Comparison of ENCODE assay signal across 18 cellular contexts in genomic region chr2:70014959-70015358, GRCh38. TPM values are rescaled to one million over a fixed set of nuclear protein-coding genes. Genes with fewer than 3 reads are reported as not detected.
DNase-seq lines count a peak whose midpoint lies in the region; ATAC-seq and TF ChIP-seq lines count a peak whose summit lies in the region.
"Had no signal": no experiment of that assay in that cellular context is flagged by ENCODE, and none has a peak within 500 bp of the region (broad histone marks: within the 10 kb centered on the region; RNA-seq: fewer than 3 reads in every experiment).

No MANE protein-coding gene starts in this region.

- POLR2A ChIA-PET in activated CD4-positive, alpha-beta T cell treated with anti-CD3 and anti-CD28 coated beads for 36 hours (lab: Charles Lee) = no interaction called here

- H3K27ac Mint-ChIP-seq in activated CD4-positive, alpha-beta T cell treated with anti-CD3 and anti-CD28 coated beads for 36 hours = peak overlapping the region; percentile 59
- peak overlapping the region; percentile 26 to 72 for H3K27ac Mint-ChIP-seq in natural killer cell treated with Interleukin-12 subunit alpha and Interleukin-12 subunit beta and Interleukin-15 and Interleukin-18, amount 100 ng/mL, for 72 hours
- peak overlapping the region in 1 of 2 donors; percentile 2 for H3K27ac Mint-ChIP-seq in natural killer cell
- peak overlapping the region; percentile 56 for H3K27ac Mint-ChIP-seq in T-helper 1 cell treated with Interleukin-12 subunit alpha and Interleukin-12 subunit beta and Interleukin-4 antibody, amounts not matched to agents 30 μg/mL and 1 μg/mL, for 36 hours

- H3K27ac ChIP-seq in hepatocyte = no peak overlapping the region
- H3K27ac ChIP-seq: BLaER1 had no signal

- H3K79me2 ChIP-seq in hepatocyte = no peaks in the 10 kb centered on the region

- DNase-seq in activated CD4-positive, alpha-beta T cell treated with anti-CD3 and anti-CD28 coated beads for 36 hours = no peak
- no peak for DNase-seq in activated CD4-positive, alpha-beta T cell treated with anti-CD3 and anti-CD28 coated beads, Interleukin-2, amount 50 U/mL, for 48 hours
- DNase-seq in natural killer cell treated with Interleukin-12 subunit alpha and Interleukin-12 subunit beta and Interleukin-15 and Interleukin-18, amount 100 ng/mL, for 72 hours (ENCODE audit: low spot score) = no peak
- DNase-seq in natural killer cell (no peak), hepatocyte (ENCODE audit: low spot score) (no peak), NCI-H226 (no peak)
- DNase-seq in stimulated activated CD4-positive, alpha-beta T cell treated with anti-CD3 and anti-CD28 coated beads, Interleukin-4, amount 100 ng/mL, for 1 hour = no peak
- DNase-seq: 8988T; CD8-positive, alpha-beta memory T cell; DND-41; GDM1; IMR-90; NCI-H1930; NCI-H2171; NCI-H774 had no signal

- H3K4me1 Mint-ChIP-seq in activated CD4-positive, alpha-beta T cell treated with anti-CD3 and anti-CD28 coated beads for 36 hours = peaks cover 15% of the 10 kb centered on the region
- peaks cover 34 to 41% of the 10 kb centered on the region in 2 donors for H3K4me1 Mint-ChIP-seq in natural killer cell treated with Interleukin-12 subunit alpha and Interleukin-12 subunit beta and Interleukin-15 and Interleukin-18, amount 100 ng/mL, for 72 hours (ENCODE audit: low read depth in 2 of 2)
- peaks cover 39 to 40% of the 10 kb centered on the region in 2 donors for H3K4me1 Mint-ChIP-seq in natural killer cell
- peaks cover 31% of the 10 kb centered on the region for H3K4me1 Mint-ChIP-seq in T-helper 1 cell treated with Interleukin-12 subunit alpha and Interleukin-12 subunit beta and Interleukin-4 antibody, amounts not matched to agents 30 μg/mL and 1 μg/mL, for 36 hours (ENCODE audit: low read depth)

- no peak overlapping the region for H3K4me3 ChIP-seq in hepatocyte
- H3K4me3 ChIP-seq: BLaER1 had no signal

- H3K9me2 ChIP-seq in hepatocyte (replicated peaks; ENCODE audit: insufficient read depth) = no peaks in the 10 kb centered on the region

- no peaks in the 10 kb centered on the region for H3K4me1 ChIP-seq in hepatocyte (ENCODE audit: insufficient read depth)
- H3K4me1 ChIP-seq: BLaER1 had no signal

- intact Hi-C loops in activated CD4-positive, alpha-beta T cell treated with anti-CD3 and anti-CD28 coated beads for 36 hours (cut with DNase I, micrococcal nuclease) = no loop called here
- intact Hi-C loops in natural killer cell (cut with micrococcal nuclease) = no loop called here

- H3K27me3 ChIP-seq in hepatocyte = no peaks in the 10 kb centered on the region
- H3K27me3 ChIP-seq: BLaER1 had no signal

- peaks cover 27% of the 10 kb centered on the region for H3K36me3 Mint-ChIP-seq in activated CD4-positive, alpha-beta T cell treated with anti-CD3 and anti-CD28 coated beads for 36 hours (ENCODE audit: low read depth)
- peaks cover 11% of the 10 kb centered on the region for H3K36me3 Mint-ChIP-seq in natural killer cell treated with Interleukin-12 subunit alpha and Interleukin-12 subunit beta and Interleukin-15 and Interleukin-18, amount 100 ng/mL, for 72 hours
- H3K36me3 Mint-ChIP-seq in natural killer cell = peaks cover 14% of the 10 kb centered on the region
- H3K36me3 Mint-ChIP-seq in T-helper 1 cell treated with Interleukin-12 subunit alpha and Interleukin-12 subunit beta and Interleukin-4 antibody, amounts not matched to agents 30 μg/mL and 1 μg/mL, for 36 hours (ENCODE audit: low read depth) = peaks cover 37% of the 10 kb centered on the region

- no peak for TF ChIP-seq CTCF in natural killer cell (IDR thresholded peaks at IDR 0.05)
- no peak for TF ChIP-seq CTCF in hepatocyte (IDR thresholded peaks at IDR 0.05; ENCODE audit: poor library complexity)

- peak; percentile 70 for ATAC-seq in activated CD4-positive, alpha-beta T cell treated with anti-CD3 and anti-CD28 coated beads for 36 hours
- ATAC-seq in natural killer cell treated with Interleukin-12 subunit alpha and Interleukin-12 subunit beta and Interleukin-15 and Interleukin-18, amount 100 ng/mL, for 72 hours = peak; percentile 59 to 65
- no peak for ATAC-seq in natural killer cell

- H3K27me3 Mint-ChIP-seq in activated CD4-positive, alpha-beta T cell treated with anti-CD3 and anti-CD28 coated beads for 36 hours = no peaks in the 10 kb centered on the region
- H3K27me3 Mint-ChIP-seq in natural killer cell treated with Interleukin-12 subunit alpha and Interleukin-12 subunit beta and Interleukin-15 and Interleukin-18, amount 100 ng/mL, for 72 hours = no peaks in the 10 kb centered on the region
- no peaks in the 10 kb centered on the region for H3K27me3 Mint-ChIP-seq in natural killer cell (ENCODE audit: low read depth in 2 of 2)
- no peaks in the 10 kb centered on the region for H3K27me3 Mint-ChIP-seq in T-helper 1 cell treated with Interleukin-12 subunit alpha and Interleukin-12 subunit beta and Interleukin-4 antibody, amounts not matched to agents 30 μg/mL and 1 μg/mL, for 36 hours (ENCODE audit: low read depth)

- peaks cover 12% of the 10 kb centered on the region for H3K9me3 Mint-ChIP-seq in activated CD4-positive, alpha-beta T cell treated with anti-CD3 and anti-CD28 coated beads for 36 hours (ENCODE audit: low read depth)
- H3K9me3 Mint-ChIP-seq in natural killer cell treated with Interleukin-12 subunit alpha and Interleukin-12 subunit beta and Interleukin-15 and Interleukin-18, amount 100 ng/mL, for 72 hours = peaks cover 3% of the 10 kb centered on the region
- H3K9me3 Mint-ChIP-seq in natural killer cell = no peaks in the 10 kb centered on the region
- H3K9me3 Mint-ChIP-seq in T-helper 1 cell treated with Interleukin-12 subunit alpha and Interleukin-12 subunit beta and Interleukin-4 antibody, amounts not matched to agents 30 μg/mL and 1 μg/mL, for 36 hours = peaks cover 30% of the 10 kb centered on the region

- H3K4me3 Mint-ChIP-seq in activated CD4-positive, alpha-beta T cell treated with anti-CD3 and anti-CD28 coated beads for 36 hours = no peak overlapping the region
- peak overlapping the region; percentile 2 for H3K4me3 Mint-ChIP-seq in natural killer cell treated with Interleukin-12 subunit alpha and Interleukin-12 subunit beta and Interleukin-15 and Interleukin-18, amount 100 ng/mL, for 72 hours
- no peak overlapping the region for H3K4me3 Mint-ChIP-seq in natural killer cell
- H3K4me3 Mint-ChIP-seq in T-helper 1 cell treated with Interleukin-12 subunit alpha and Interleukin-12 subunit beta and Interleukin-4 antibody, amounts not matched to agents 30 μg/mL and 1 μg/mL, for 36 hours = no peak overlapping the region
- H3K4me3 Mint-ChIP-seq: CD8-positive, alpha-beta memory T cell had no signal

- CTCF ChIA-PET in activated CD4-positive, alpha-beta T cell treated with anti-CD3 and anti-CD28 coated beads for 36 hours (lab: Charles Lee) = no interaction called here

- no peaks in the 10 kb centered on the region for H4K20me1 ChIP-seq in hepatocyte (ENCODE audit: insufficient read depth, poor library complexity, severe bottlenecking)
- H4K20me1 ChIP-seq: BLaER1 had no signal

- H3K9me3 ChIP-seq in hepatocyte (ENCODE audit: low read depth) = no peaks in the 10 kb centered on the region

- no peak overlapping the region for H3K4me2 ChIP-seq in hepatocyte
- H3K4me2 ChIP-seq: BLaER1 had no signal

- H2AFZ ChIP-seq in hepatocyte = no peak overlapping the region

- H3K36me3 ChIP-seq in hepatocyte (replicated peaks; ENCODE audit: insufficient read depth, low read depth) = no peaks in the 10 kb centered on the region

RNA-seq across cellular contexts. Expression of gene ASPRV1, which starts 53.5 kb away (rescaled TPM):
- under 1 TPM; 0.32 to 0.73 TPM for total RNA-seq in activated CD4-positive, alpha-beta T cell treated with anti-CD3 and anti-CD28 coated beads for 36 hours
- total RNA-seq in natural killer cell treated with Interleukin-12 subunit alpha and Interleukin-12 subunit beta and Interleukin-15 and Interleukin-18, amount 100 ng/mL, for 72 hours = under 1 TPM; 0.55 to 0.84 TPM
- total RNA-seq in natural killer cell (1 to 10 TPM; 1.4 to 2.7 (median 1.9) TPM), hepatocyte (0.24 and 0.73 TPM in 2 replicates)
- 0.66 TPM in 1 of 2 replicates, not detected in the other for polyA plus RNA-seq in hepatocyte
- total RNA-seq: NCI-H460 had no signal

Comparison
In these comparisons a context has a peak if more than half of its experiments do, and no peak if none do; other contexts are left out.
1. ATAC-seq: peak in activated CD4-positive, alpha-beta T cell treated with anti-CD3 and anti-CD28 coated beads for 36 hours (single experiment) and natural killer cell treated with Interleukin-12 subunit alpha and Interleukin-12 subunit beta and Interleukin-15 and Interleukin-18, amount 100 ng/mL, for 72 hours (2 of 2); none in natural killer cell (0 of 3).